22 cellular contexts compared by ENCODE assay signal in genomic region chr16:80517846-80518245, GRCh38. TPM values are rescaled to one million over a fixed set of nuclear protein-coding genes. Genes with fewer than 3 reads are reported as not detected.
DNase-seq lines count a peak whose midpoint lies in the region; ATAC-seq, FAIRE-seq and TF ChIP-seq lines count a peak whose summit lies in the region.
"Had no signal": no experiment of that assay in that cellular context is flagged by ENCODE, and none has a peak within 500 bp of the region (broad histone marks: within the 10 kb centered on the region; RNA-seq: fewer than 3 reads in every experiment).

No MANE protein-coding gene starts in this region.

- peaks cover 18% of the 10 kb centered on the region for H3K27me3 Mint-ChIP-seq in activated T-cell treated with anti-CD3 and anti-CD28 coated beads, Interleukin-2, amount 50 U/mL, for 4 hours (ENCODE audit: low read depth)
- H3K27me3 Mint-ChIP-seq in activated T-cell treated with anti-CD3 and anti-CD28 coated beads, Interleukin-2, amount 50 U/mL, for 24 hours, result peaks cover 25% of the 10 kb centered on the region

- DNase-seq in activated T-cell treated with anti-CD3 and anti-CD28 coated beads, Interleukin-2, amount 50 U/mL, for 4 hours, result no peak
- DNase-seq in activated T-cell treated with anti-CD3 and anti-CD28 coated beads, Interleukin-2, amount 50 U/mL, for 24 hours, result no peak
- peak; percentile 17 for DNase-seq in bronchial epithelial cell (ENCODE audit: low read depth)
- no peak for DNase-seq in stimulated activated effector memory CD8-positive, alpha-beta T cell treated with anti-CD3 and anti-CD28 coated beads, Interleukin-12 subunit alpha, Interleukin-12 subunit beta, amount 100 ng/mL, for 72 hours (ENCODE audit: low spot score in 2 of 2)
- no peak for DNase-seq in KG1 (lab: John Stamatoyannopoulos, UW)
- DNase-seq in amygdala (lab: John Stamatoyannopoulos, UW), result no peak
- DNase-seq: COR-L47, DMS153, DMS79 treated with DMSO at 0.1 percent for 48 hours, EL had no signal

- H3K4me1 ChIP-seq in Loucy (ENCODE audit: insufficient read depth, low read length, poor library complexity, severe bottlenecking), result peaks cover 24% of the 10 kb centered on the region
- H3K4me1 ChIP-seq: HAP-1 had no signal

- no peaks in the 10 kb centered on the region for H3K9me3 ChIP-seq in Loucy (ENCODE audit: insufficient read depth, low read depth, low read length)
- H3K9me3 ChIP-seq: HAP-1 had no signal

- TF ChIP-seq CTCF in Loucy (conservative IDR thresholded peaks at IDR 0.05; ENCODE audit: low read length) (no peak), bronchial epithelial cell (IDR thresholded peaks at IDR 0.05; ENCODE audit: insufficient read depth, low read length, severe bottlenecking) (no peak)

- no peaks in the 10 kb centered on the region for H3F3A ChIP-seq in Loucy (ENCODE audit: low read depth)

- no peaks in the 10 kb centered on the region for H3K36me3 ChIP-seq in Loucy (ENCODE audit: insufficient read depth, low read length)
- no peaks in the 10 kb centered on the region for H3K36me3 ChIP-seq in bronchial epithelial cell (ENCODE audit: control insufficient read depth, insufficient read depth, low read length)
- H3K36me3 ChIP-seq: HAP-1 had no signal

- no peak for FAIRE-seq in bronchial epithelial cell (lab: Jason Lieb, UNC)
- FAIRE-seq: A204.1, D721Med, G401.6, H1, HepG2, HTR-8/SVneo had no signal

- peak overlapping the region; percentile 49; the same call in 1 of the 2 replicates for H2AFZ ChIP-seq in Loucy (ENCODE audit: low read length)

- peak overlapping the region; percentile 67 for H3K4me3 ChIP-seq in Loucy (ENCODE audit: low read length, poor library complexity, severe bottlenecking)
- H3K4me3 ChIP-seq in bronchial epithelial cell (ENCODE audit: low read depth, low read length), result no peak overlapping the region
- H3K4me3 ChIP-seq: HAP-1 had no signal

- H3K9me3 Mint-ChIP-seq in activated T-cell treated with anti-CD3 and anti-CD28 coated beads, Interleukin-2, amount 50 U/mL, for 4 hours, result no peaks in the 10 kb centered on the region
- H3K9me3 Mint-ChIP-seq in activated T-cell treated with anti-CD3 and anti-CD28 coated beads, Interleukin-2, amount 50 U/mL, for 24 hours, result no peaks in the 10 kb centered on the region
- H3K9me3 Mint-ChIP-seq in stimulated activated effector memory CD8-positive, alpha-beta T cell treated with anti-CD3 and anti-CD28 coated beads, Interleukin-12 subunit alpha, Interleukin-12 subunit beta, amount 100 ng/mL, for 72 hours, result no peaks in the 10 kb centered on the region
- H3K9me3 Mint-ChIP-seq: CD14-positive monocyte; CD8-positive, alpha-beta T cell had no signal

- peak overlapping the region; percentile 47 for H3K9ac ChIP-seq in Loucy (ENCODE audit: low read depth, low read length, poor library complexity, severe bottlenecking)

- no peaks in the 10 kb centered on the region for H4K20me1 ChIP-seq in Loucy (ENCODE audit: insufficient read depth, low read length, poor library complexity, severe bottlenecking)

- no peak overlapping the region for H3K4me3 Mint-ChIP-seq in activated T-cell treated with anti-CD3 and anti-CD28 coated beads, Interleukin-2, amount 50 U/mL, for 4 hours
- H3K4me3 Mint-ChIP-seq in activated T-cell treated with anti-CD3 and anti-CD28 coated beads, Interleukin-2, amount 50 U/mL, for 24 hours, result no peak overlapping the region
- H3K4me3 Mint-ChIP-seq in stimulated activated effector memory CD8-positive, alpha-beta T cell treated with anti-CD3 and anti-CD28 coated beads, Interleukin-12 subunit alpha, Interleukin-12 subunit beta, amount 100 ng/mL, for 72 hours, result no peak overlapping the region
- H3K4me3 Mint-ChIP-seq: CD14-positive monocyte had no signal

- H3K4me2 ChIP-seq in Loucy (ENCODE audit: low read depth, low read length, poor library complexity, severe bottlenecking), result peak overlapping the region; percentile 78

- H3K4me1 Mint-ChIP-seq in activated T-cell treated with anti-CD3 and anti-CD28 coated beads, Interleukin-2, amount 50 U/mL, for 4 hours (ENCODE audit: low read depth), result peaks cover 15% of the 10 kb centered on the region
- peaks cover 25% of the 10 kb centered on the region for H3K4me1 Mint-ChIP-seq in activated T-cell treated with anti-CD3 and anti-CD28 coated beads, Interleukin-2, amount 50 U/mL, for 24 hours (ENCODE audit: low read depth)
- peaks cover 21% of the 10 kb centered on the region for H3K4me1 Mint-ChIP-seq in stimulated activated effector memory CD8-positive, alpha-beta T cell treated with anti-CD3 and anti-CD28 coated beads, Interleukin-12 subunit alpha, Interleukin-12 subunit beta, amount 100 ng/mL, for 72 hours
- H3K4me1 Mint-ChIP-seq: CD14-positive monocyte had no signal

- no peaks in the 10 kb centered on the region for H3K79me2 ChIP-seq in Loucy (ENCODE audit: insufficient read depth, low read length)

- H3K27me3 ChIP-seq in Loucy (ENCODE audit: insufficient read depth, low read length, poor library complexity, severe bottlenecking) (no peaks in the 10 kb centered on the region), bronchial epithelial cell (ENCODE audit: control insufficient read depth, insufficient read depth, low read length) (no peaks in the 10 kb centered on the region)

- ATAC-seq in activated T-cell treated with anti-CD3 and anti-CD28 coated beads, Interleukin-2, amount 50 U/mL, for 4 hours, result peak; percentile 64 to 70
- peak; percentile 72 for ATAC-seq in stimulated activated effector memory CD8-positive, alpha-beta T cell treated with anti-CD3 and anti-CD28 coated beads, Interleukin-12 subunit alpha, Interleukin-12 subunit beta, amount 100 ng/mL, for 72 hours
- ATAC-seq in HG03175 (IDR thresholded peaks at IDR 0.05; ENCODE audit: unreplicated experiment), result no peak
- ATAC-seq: HepG2 had no signal

- H3K36me3 Mint-ChIP-seq in activated T-cell treated with anti-CD3 and anti-CD28 coated beads, Interleukin-2, amount 50 U/mL, for 4 hours (ENCODE audit: insufficient read depth), result no peaks in the 10 kb centered on the region
- H3K36me3 Mint-ChIP-seq in activated T-cell treated with anti-CD3 and anti-CD28 coated beads, Interleukin-2, amount 50 U/mL, for 24 hours (ENCODE audit: low read depth), result no peaks in the 10 kb centered on the region
- no peaks in the 10 kb centered on the region for H3K36me3 Mint-ChIP-seq in stimulated activated effector memory CD8-positive, alpha-beta T cell treated with anti-CD3 and anti-CD28 coated beads, Interleukin-12 subunit alpha, Interleukin-12 subunit beta, amount 100 ng/mL, for 72 hours
- H3K36me3 Mint-ChIP-seq: CD14-positive monocyte; CD8-positive, alpha-beta T cell had no signal

- no peaks in the 10 kb centered on the region for H3K9me2 ChIP-seq in Loucy (replicated peaks; ENCODE audit: low read depth, low read length)

- no peak overlapping the region for H3K27ac Mint-ChIP-seq in activated T-cell treated with anti-CD3 and anti-CD28 coated beads, Interleukin-2, amount 50 U/mL, for 24 hours
- no peak overlapping the region for H3K27ac Mint-ChIP-seq in stimulated activated effector memory CD8-positive, alpha-beta T cell treated with anti-CD3 and anti-CD28 coated beads, Interleukin-12 subunit alpha, Interleukin-12 subunit beta, amount 100 ng/mL, for 72 hours
- H3K27ac Mint-ChIP-seq: B cell; CD14-positive monocyte; CD8-positive, alpha-beta T cell had no signal

RNA-seq across cellular contexts. Expression of gene DYNLRB2, which starts 22.9 kb away (rescaled TPM):
- total RNA-seq in activated T-cell treated with anti-CD3 and anti-CD28 coated beads, Interleukin-2, amount 50 U/mL, for 4 hours, result not detected
- not detected in 2 replicates for total RNA-seq in bronchial epithelial cell
- total RNA-seq: B cell; CD8-positive, alpha-beta T cell; H1; HepG2 had no signal
